23 cellular contexts compared by ENCODE assay signal in genomic region chr7:69605070-69605469, GRCh38. TPM values are rescaled to one million over a fixed set of nuclear protein-coding genes. Genes with fewer than 3 reads are reported as not detected.
DNase-seq lines count a peak whose midpoint lies in the region; ATAC-seq and TF ChIP-seq lines count a peak whose summit lies in the region.
"Had no signal": no experiment of that assay in that cellular context is flagged by ENCODE, and none has a peak within 500 bp of the region (broad histone marks: within the 10 kb centered on the region; RNA-seq: fewer than 3 reads in every experiment).

No MANE protein-coding gene starts in this region.

- H3K27ac ChIP-seq in DND-41 (ENCODE audit: low read length) (no peak overlapping the region), OCI-LY1 (ENCODE audit: low read depth, low read length, poor library complexity, severe bottlenecking) (no peak overlapping the region)
- H3K27ac ChIP-seq: C4-2B, HL-60, KMS-11, Peyer's patch had no signal

- POLR2A ChIA-PET in activated CD4-positive, alpha-beta T cell treated with anti-CD3 and anti-CD28 coated beads for 36 hours (lab: Charles Lee): no interaction called here

- intact Hi-C loops in activated CD4-positive, alpha-beta T cell treated with anti-CD3 and anti-CD28 coated beads for 36 hours (cut with DNase I, micrococcal nuclease): no loop called here

- H3K9me3 ChIP-seq in DND-41 (ENCODE audit: insufficient read depth, low read length, severe bottlenecking) (no peaks in the 10 kb centered on the region), OCI-LY1 (ENCODE audit: low read length) (no peaks in the 10 kb centered on the region)
- H3K9me3 ChIP-seq: Peyer's patch had no signal

- no peaks in the 10 kb centered on the region; the same call in 1 of the 2 replicates for H3F3A ChIP-seq in OCI-LY1 (ENCODE audit: insufficient read depth, low read length)

- H3K36me3 ChIP-seq in DND-41 (ENCODE audit: insufficient read depth, low read length) (no peaks in the 10 kb centered on the region), OCI-LY1 (ENCODE audit: insufficient read depth, low read length) (no peaks in the 10 kb centered on the region; the same call in 1 of the 2 replicates)
- H3K36me3 ChIP-seq: Peyer's patch had no signal

- H3K9me2 ChIP-seq in OCI-LY1 (ENCODE audit: low read depth, low read length): no peaks in the 10 kb centered on the region

- H3K27me3 Mint-ChIP-seq in activated CD4-positive, alpha-beta T cell treated with anti-CD3 and anti-CD28 coated beads for 36 hours: peaks cover 20% of the 10 kb centered on the region

- no peak for ATAC-seq in DND-41 (ENCODE audit: insufficient read depth, low read depth)
- no peak for ATAC-seq in stimulated activated effector memory CD8-positive, alpha-beta T cell treated with anti-CD3 and anti-CD28 coated beads, Interleukin-12 subunit alpha, Interleukin-12 subunit beta, amount 100 ng/mL, for 72 hours
- ATAC-seq in activated CD4-positive, alpha-beta T cell treated with anti-CD3 and anti-CD28 coated beads for 36 hours: no peak
- ATAC-seq: CD8-positive, alpha-beta T cell had no signal

- no peak overlapping the region for H3K4me3 Mint-ChIP-seq in stimulated activated effector memory CD8-positive, alpha-beta T cell treated with anti-CD3 and anti-CD28 coated beads, Interleukin-12 subunit alpha, Interleukin-12 subunit beta, amount 100 ng/mL, for 72 hours
- no peak overlapping the region for H3K4me3 Mint-ChIP-seq in activated CD4-positive, alpha-beta T cell treated with anti-CD3 and anti-CD28 coated beads for 36 hours
- H3K4me3 Mint-ChIP-seq: CD8-positive, alpha-beta T cell; IgD-negative memory B cell; T-helper 1 cell treated with Interleukin-12 subunit alpha and Interleukin-12 subunit beta and Interleukin-4 antibody, amounts not matched to agents 30 μg/mL and 1 μg/mL, for 36 hours had no signal

- peak overlapping the region; percentile 14; the same call in 1 of the 2 replicates for H3K4me2 ChIP-seq in DND-41 (ENCODE audit: insufficient read depth, low read length)
- H3K4me2 ChIP-seq in OCI-LY1 (ENCODE audit: low read length): peak overlapping the region; percentile 82; the same call in 1 of the 2 replicates

- H3K4me1 Mint-ChIP-seq in stimulated activated effector memory CD8-positive, alpha-beta T cell treated with anti-CD3 and anti-CD28 coated beads, Interleukin-12 subunit alpha, Interleukin-12 subunit beta, amount 100 ng/mL, for 72 hours: no peaks in the 10 kb centered on the region
- H3K4me1 Mint-ChIP-seq in activated CD4-positive, alpha-beta T cell treated with anti-CD3 and anti-CD28 coated beads for 36 hours: peaks cover 2% of the 10 kb centered on the region

- CTCF ChIA-PET in activated CD4-positive, alpha-beta T cell treated with anti-CD3 and anti-CD28 coated beads for 36 hours (lab: Charles Lee): no interaction called here

- peaks cover 58% of the 10 kb centered on the region for H3K4me1 ChIP-seq in DND-41 (ENCODE audit: insufficient read depth, low read length)
- peaks cover 91% of the 10 kb centered on the region for H3K4me1 ChIP-seq in OCI-LY1 (ENCODE audit: insufficient read depth, low read length, severe bottlenecking)

- H3K79me2 ChIP-seq in DND-41 (ENCODE audit: insufficient read depth, low read length) (peaks cover 94% of the 10 kb centered on the region), OCI-LY1 (ENCODE audit: insufficient read depth, low read length) (peaks cover 100% of the 10 kb centered on the region)

- no peaks in the 10 kb centered on the region for H3K27me3 ChIP-seq in DND-41 (ENCODE audit: insufficient read depth, low read length, poor library complexity)
- H3K27me3 ChIP-seq in OCI-LY1 (ENCODE audit: insufficient read depth, low read length): no peaks in the 10 kb centered on the region
- H3K27me3 ChIP-seq: Peyer's patch had no signal

- H4K20me1 ChIP-seq in DND-41 (ENCODE audit: insufficient read depth, low read length): peaks cover 83% of the 10 kb centered on the region
- H4K20me1 ChIP-seq in OCI-LY1 (ENCODE audit: insufficient read depth, low read length): 0 out of 2 replicates have a peak, but pooled peaks cover 2% of the 10 kb centered on the region

- H3K9ac ChIP-seq in DND-41 (ENCODE audit: low read depth, low read length) (no peak overlapping the region), OCI-LY1 (ENCODE audit: low read length) (no peak overlapping the region; the same call in 1 of the 2 replicates)
- H3K9ac ChIP-seq: KMS-11 had no signal

- H3K9me3 Mint-ChIP-seq in stimulated activated effector memory CD8-positive, alpha-beta T cell treated with anti-CD3 and anti-CD28 coated beads, Interleukin-12 subunit alpha, Interleukin-12 subunit beta, amount 100 ng/mL, for 72 hours: no peaks in the 10 kb centered on the region
- H3K9me3 Mint-ChIP-seq in activated CD4-positive, alpha-beta T cell treated with anti-CD3 and anti-CD28 coated beads for 36 hours (ENCODE audit: low read depth): no peaks in the 10 kb centered on the region
- H3K9me3 Mint-ChIP-seq: CD8-positive, alpha-beta T cell; IgD-negative memory B cell; T-helper 1 cell treated with Interleukin-12 subunit alpha and Interleukin-12 subunit beta and Interleukin-4 antibody, amounts not matched to agents 30 μg/mL and 1 μg/mL, for 36 hours had no signal

- H3K4me3 ChIP-seq in DND-41 (ENCODE audit: low read depth in 1 of 2, low read length in 2 of 2) (no peak overlapping the region), OCI-LY1 (ENCODE audit: low read depth, low read length, poor library complexity, severe bottlenecking) (no peak overlapping the region)
- H3K4me3 ChIP-seq: Peyer's patch had no signal

- peak; percentile 10 for DNase-seq in Ammon's horn (ENCODE audit: low spot score)
- DNase-seq in DND-41: no peak
- peak; percentile 14 for DNase-seq in retina
- no peak for DNase-seq in stimulated activated effector memory CD8-positive, alpha-beta T cell treated with anti-CD3 and anti-CD28 coated beads, Interleukin-12 subunit alpha, Interleukin-12 subunit beta, amount 100 ng/mL, for 72 hours (ENCODE audit: low spot score in 2 of 2)
- no peak for DNase-seq in activated CD4-positive, CD25-positive, alpha-beta regulatory T cell (lab: John Stamatoyannopoulos, UW)
- DNase-seq in activated CD4-positive, alpha-beta T cell treated with anti-CD3 and anti-CD28 coated beads for 36 hours: no peak
- DNase-seq: CD8-positive, alpha-beta T cell; HCEC 1CT; NCI-H1092 treated with DMSO at 0.1 percent for 48 hours; NCI-H1436; NCI-H187; NCI-H2081 treated with DMSO at 0.1 percent for 48 hours; NCI-H446; NCI-H524 treated with DMSO at 0.1 percent for 48 hours; OCI-M1; Peyer's patch; SHP77 treated with DMSO at 0.1 percent for 48 hours had no signal

- TF ChIP-seq CTCF in DND-41 (IDR thresholded peaks at IDR 0.05; ENCODE audit: borderline replicate concordance, extremely low read depth, low read length, poor library complexity, severe bottlenecking): no peak
- no peak for TF ChIP-seq CTCF in OCI-LY1 (IDR thresholded peaks at IDR 0.05; ENCODE audit: low read length)

- no peaks in the 10 kb centered on the region for H3K36me3 Mint-ChIP-seq in stimulated activated effector memory CD8-positive, alpha-beta T cell treated with anti-CD3 and anti-CD28 coated beads, Interleukin-12 subunit alpha, Interleukin-12 subunit beta, amount 100 ng/mL, for 72 hours
- no peaks in the 10 kb centered on the region for H3K36me3 Mint-ChIP-seq in activated CD4-positive, alpha-beta T cell treated with anti-CD3 and anti-CD28 coated beads for 36 hours (ENCODE audit: low read depth)
- H3K36me3 Mint-ChIP-seq: CD8-positive, alpha-beta T cell; IgD-negative memory B cell had no signal

- no peak overlapping the region for H3K27ac Mint-ChIP-seq in stimulated activated effector memory CD8-positive, alpha-beta T cell treated with anti-CD3 and anti-CD28 coated beads, Interleukin-12 subunit alpha, Interleukin-12 subunit beta, amount 100 ng/mL, for 72 hours
- no peak overlapping the region for H3K27ac Mint-ChIP-seq in activated CD4-positive, alpha-beta T cell treated with anti-CD3 and anti-CD28 coated beads for 36 hours
- H3K27ac Mint-ChIP-seq: CD8-positive, alpha-beta T cell; IgD-negative memory B cell; T-helper 1 cell treated with Interleukin-12 subunit alpha and Interleukin-12 subunit beta and Interleukin-4 antibody, amounts not matched to agents 30 μg/mL and 1 μg/mL, for 36 hours had no signal

- no peak overlapping the region for H2AFZ ChIP-seq in DND-41 (ENCODE audit: low read depth, low read length)
- H2AFZ ChIP-seq in OCI-LY1 (ENCODE audit: low read length): no peak overlapping the region

RNA-seq across cellular contexts. Expression of gene AUTS2, which starts 6.8 kb away (rescaled TPM):
- total RNA-seq in activated CD4-positive, alpha-beta T cell treated with anti-CD3 and anti-CD28 coated beads for 36 hours: 1 to 10 TPM; 2.4 to 3.0 TPM

Comparison
In these comparisons a context has a peak if more than half of its experiments do, and no peak if none do; other contexts are left out.
1. DNase-seq: peak in Ammon's horn (single experiment) and retina (single experiment); none in DND-41 (single experiment), stimulated activated effector memory CD8-positive, alpha-beta T cell treated with anti-CD3 and anti-CD28 coated beads, Interleukin-12 subunit alpha, Interleukin-12 subunit beta, amount 100 ng/mL, for 72 hours (0 of 2), activated CD4-positive, CD25-positive, alpha-beta regulatory T cell (0 of 4) and activated CD4-positive, alpha-beta T cell treated with anti-CD3 and anti-CD28 coated beads for 36 hours (single experiment).